ENCODE assay signal across 1 cellular context in genomic region chr2:189783927-189784867, GRCh38.
TF ChIP-seq lines count a peak whose summit lies in the region.

ORMDL1 (minus strand) TSS chr2:189784339; CDS start chr2:189782595, 1,744 bp downstream.
PMS1 (plus strand) TSS chr2:189784450; CDS start chr2:189791810, 7,360 bp downstream.

TF ChIP-seq in HepG2, 621 proteins besides CTCF, POLR2A, EP300 and RAD21 (continued from another document and continues in another):
- peak; percentile 93 for TF ChIP-seq HNF1B (CRISPR knock-in tag; IDR thresholded peaks at IDR 0.05)
- TF ChIP-seq SIN3A (IDR thresholded peaks at IDR 0.05; ENCODE audit: borderline replicate concordance, low read depth, low read length), result peak; percentile 90
- TF ChIP-seq HMGXB3 (CRISPR knock-in tag; IDR thresholded peaks at IDR 0.05; ENCODE audit: borderline replicate concordance), result no peak; the same call in 1 of the 2 replicates
- peak; percentile 90 for TF ChIP-seq U2AF1 (optimal IDR thresholded peaks at IDR 0.05; ENCODE audit: low read depth, low read length)
- no peak; the same call in 1 of the 2 replicates for TF ChIP-seq ZNF570 (CRISPR knock-in tag; IDR thresholded peaks at IDR 0.05; ENCODE audit: borderline replicate concordance)
- peak; percentile 92 for TF ChIP-seq ETS1 (CRISPR knock-in tag; IDR thresholded peaks at IDR 0.05)
- TF ChIP-seq ZNF749 (CRISPR knock-in tag; IDR thresholded peaks at IDR 0.05; ENCODE audit: borderline replicate concordance), result no peak; the same call in 1 of the 2 replicates
- TF ChIP-seq ZNF232 (CRISPR knock-in tag; IDR thresholded peaks at IDR 0.05; ENCODE audit: borderline replicate concordance), result peak; percentile 92; the same call in 1 of the 2 replicates
- TF ChIP-seq ZNF784 (CRISPR knock-in tag; IDR thresholded peaks at IDR 0.05; ENCODE audit: borderline replicate concordance), result peak; percentile 97
- 0 out of 2 replicates have a peak, but pooled peaks have one; percentile 92 for TF ChIP-seq THYN1 (CRISPR knock-in tag; IDR thresholded peaks at IDR 0.05; ENCODE audit: borderline replicate concordance, low read depth)
- TF ChIP-seq ZEB1 (IDR thresholded peaks at IDR 0.05; ENCODE audit: insufficient replicate concordance, low read depth), result no peak
- peak; percentile 99 for TF ChIP-seq ZNF333 (CRISPR knock-in tag; IDR thresholded peaks at IDR 0.05; ENCODE audit: borderline replicate concordance)
- TF ChIP-seq ZNF776 (CRISPR knock-in tag; IDR thresholded peaks at IDR 0.05), result peak; percentile 99
- TF ChIP-seq ZNF432 (CRISPR knock-in tag; IDR thresholded peaks at IDR 0.05; ENCODE audit: borderline replicate concordance), result peak; percentile 91; the same call in 1 of the 2 replicates
- TF ChIP-seq SOX6 (IDR thresholded peaks at IDR 0.05), result no peak
- TF ChIP-seq SOX6 (CRISPR knock-in tag; IDR thresholded peaks at IDR 0.05), result peak; percentile 87
- TF ChIP-seq ZNF138 (CRISPR knock-in tag; IDR thresholded peaks at IDR 0.05; ENCODE audit: low read depth), result peak; percentile 96
- TF ChIP-seq CREB3 (CRISPR knock-in tag; IDR thresholded peaks at IDR 0.05), result peak; percentile 79
- TF ChIP-seq ZNF558 (CRISPR knock-in tag; IDR thresholded peaks at IDR 0.05; ENCODE audit: borderline replicate concordance), result peak; percentile 98
- TF ChIP-seq IKZF1 (IDR thresholded peaks at IDR 0.05), result no peak
- peak; percentile 77 for TF ChIP-seq ERF (CRISPR knock-in tag; IDR thresholded peaks at IDR 0.05)
- no peak; the same call in 1 of the 2 replicates for TF ChIP-seq MZF1 (CRISPR knock-in tag; IDR thresholded peaks at IDR 0.05; ENCODE audit: borderline replicate concordance)
- peak; percentile 76; the same call in 1 of the 2 replicates for TF ChIP-seq GLMP (CRISPR knock-in tag; IDR thresholded peaks at IDR 0.05; ENCODE audit: borderline replicate concordance)
- TF ChIP-seq KAT2B (IDR thresholded peaks at IDR 0.05; ENCODE audit: borderline replicate concordance, low read depth, low read length), result no peak
- peak; percentile 100 for TF ChIP-seq ZNF501 (CRISPR knock-in tag; IDR thresholded peaks at IDR 0.05)
- no peak; the same call in none of the 2 replicates for TF ChIP-seq REXO4 (CRISPR knock-in tag; IDR thresholded peaks at IDR 0.05; ENCODE audit: borderline replicate concordance)
- peak; percentile 37 for TF ChIP-seq ZNF557 (CRISPR knock-in tag; IDR thresholded peaks at IDR 0.05)
- TF ChIP-seq ZNF616 (CRISPR knock-in tag; IDR thresholded peaks at IDR 0.05; ENCODE audit: low read depth), result peak; percentile 80; the same call in 1 of the 2 replicates
- TF ChIP-seq ZNF550 (CRISPR knock-in tag; IDR thresholded peaks at IDR 0.05; ENCODE audit: borderline replicate concordance), result no peak
- TF ChIP-seq ZNF160 (CRISPR knock-in tag; IDR thresholded peaks at IDR 0.05), result peak; percentile 97
- peak; percentile 96 for TF ChIP-seq NFATC3 (CRISPR knock-in tag; IDR thresholded peaks at IDR 0.05)
- peak; percentile 66 for TF ChIP-seq ZNF510 (CRISPR knock-in tag; IDR thresholded peaks at IDR 0.05; ENCODE audit: low read depth)
- 0 out of 2 replicates have a peak, but pooled peaks have one; percentile 6 for TF ChIP-seq KDM1A (CRISPR knock-in tag; IDR thresholded peaks at IDR 0.05)
- TF ChIP-seq RERE (CRISPR knock-in tag; IDR thresholded peaks at IDR 0.05; ENCODE audit: low read depth), result peak; percentile 17; the same call in 1 of the 2 replicates
- TF ChIP-seq PRMT3 (CRISPR knock-in tag; IDR thresholded peaks at IDR 0.05; ENCODE audit: borderline replicate concordance, low read depth), result peak; percentile 92; the same call in 1 of the 2 replicates
- peak; percentile 85 for TF ChIP-seq GFI1 (CRISPR knock-in tag; IDR thresholded peaks at IDR 0.05; ENCODE audit: borderline replicate concordance)
- peak; percentile 87; the same call in 1 of the 2 replicates for TF ChIP-seq ZNF17 (CRISPR knock-in tag; IDR thresholded peaks at IDR 0.05)
- TF ChIP-seq ETV6 (CRISPR knock-in tag; conservative IDR thresholded peaks at IDR 0.05), result peak; percentile 39
- TF ChIP-seq ZNF670 (CRISPR knock-in tag; IDR thresholded peaks at IDR 0.05; ENCODE audit: borderline replicate concordance), result no peak
- TF ChIP-seq ZFP36L2 (CRISPR knock-in tag; IDR thresholded peaks at IDR 0.05), result no peak; the same call in 1 of the 2 replicates
- no peak for TF ChIP-seq SRSF9 (IDR thresholded peaks at IDR 0.05; ENCODE audit: borderline replicate concordance, insufficient read depth, low read depth, low read length, poor library complexity, severe bottlenecking)
- TF ChIP-seq SP4 (CRISPR knock-in tag; IDR thresholded peaks at IDR 0.05), result peak; percentile 96
- 0 out of 2 replicates have a peak, but pooled peaks have one; percentile 12 for TF ChIP-seq ZFP41 (CRISPR knock-in tag; IDR thresholded peaks at IDR 0.05; ENCODE audit: borderline replicate concordance)
- no peak; the same call in 1 of the 2 replicates for TF ChIP-seq ESRRA (CRISPR knock-in tag; IDR thresholded peaks at IDR 0.05; ENCODE audit: low read depth)
- peak; percentile 48 to 97; a peak in 3 of 4 replicates for TF ChIP-seq HMGXB4 (CRISPR knock-in tag; IDR thresholded peaks at IDR 0.05; ENCODE audit: borderline replicate concordance in 1 of 2, low read depth in 1 of 2)
- TF ChIP-seq TAF1 (CRISPR knock-in tag; IDR thresholded peaks at IDR 0.05), result peak; percentile 98
- TF ChIP-seq KAT7 (CRISPR knock-in tag; IDR thresholded peaks at IDR 0.05; ENCODE audit: borderline replicate concordance), result peak; percentile 89
- TF ChIP-seq FOXK2 (IDR thresholded peaks at IDR 0.05), result peak; percentile 32; the same call in 1 of the 2 replicates
- 0 out of 2 replicates have a peak, but pooled peaks have one; percentile 44 for TF ChIP-seq ZNF768 (CRISPR knock-in tag; IDR thresholded peaks at IDR 0.05)
- TF ChIP-seq ZNF24 (IDR thresholded peaks at IDR 0.05), result no peak
